ENCODE assay signal across 13 cellular contexts in the genomic region with DNA sequence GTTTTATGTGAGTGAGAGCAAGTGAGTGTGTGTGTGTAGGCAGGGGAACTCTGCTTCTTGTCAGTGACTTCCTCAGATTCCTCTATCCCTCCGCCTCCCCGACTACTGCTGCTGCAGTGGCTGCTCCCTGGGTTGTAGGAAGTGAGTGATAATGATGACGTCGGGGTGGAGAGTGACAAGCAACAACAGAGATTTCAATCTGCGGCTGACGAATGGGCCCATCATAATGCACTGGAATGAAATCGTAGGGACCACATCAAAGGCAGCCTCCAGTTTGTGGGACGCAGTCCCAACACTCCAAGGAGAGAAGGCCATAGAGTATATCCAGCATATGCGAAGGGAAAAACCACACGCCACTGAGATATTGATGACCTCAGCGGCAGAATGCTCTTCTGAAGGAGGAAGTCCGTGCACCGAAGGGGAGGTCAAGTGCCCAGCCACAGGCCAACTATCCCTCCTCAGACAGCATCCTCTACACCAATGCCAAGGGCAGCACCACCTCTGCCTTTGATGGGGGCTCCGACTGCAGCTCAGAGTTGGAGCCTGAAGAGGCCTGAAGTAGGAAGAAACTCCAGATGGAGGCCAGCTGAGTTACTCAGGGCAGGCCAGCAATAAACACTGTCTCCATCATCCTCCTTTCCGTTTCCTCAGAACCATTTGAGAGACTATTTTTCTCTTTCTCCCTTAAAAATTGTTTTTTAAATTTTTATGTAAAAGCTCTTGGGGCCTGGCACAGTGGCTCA. TPM values are rescaled to one million over a fixed set of nuclear protein-coding genes. Genes with fewer than 3 reads are reported as not detected.
DNase-seq lines count a peak whose midpoint lies in the region; ATAC-seq and TF ChIP-seq lines count a peak whose summit lies in the region.
"Had no signal": no experiment of that assay in that cellular context is flagged by ENCODE, and none has a peak within 500 bp of the region (broad histone marks: within the 10 kb centered on the region; RNA-seq: fewer than 3 reads in every experiment).

No MANE protein-coding gene starts in this region.

- no peak for TF ChIP-seq CTCF in upper lobe of left lung (IDR thresholded peaks at IDR 0.05)

- ATAC-seq in activated T-cell treated with anti-CD3 and anti-CD28 coated beads, Interleukin-2, amount 50 U/mL, for 4 hours: no peak
- peak; percentile 34 to 83 for ATAC-seq in upper lobe of left lung (ENCODE audit: low FRiP score in 2 of 2)

- no peaks in the 10 kb centered on the region for H3K4me1 Mint-ChIP-seq in activated T-cell treated with anti-CD3 and anti-CD28 coated beads, Interleukin-2, amount 50 U/mL, for 24 hours (ENCODE audit: low read depth)
- H3K4me1 Mint-ChIP-seq in activated T-cell treated with anti-CD3 and anti-CD28 coated beads, Interleukin-2, amount 50 U/mL, for 4 hours (ENCODE audit: low read depth): no peaks in the 10 kb centered on the region
- H3K4me1 Mint-ChIP-seq: activated CD4-positive, alpha-beta T cell treated with anti-CD3 and anti-CD28 coated beads, Interleukin-2, amount 10 ng/mL, durations not matched to agents 24 days and 14 days had no signal

- no peaks in the 10 kb centered on the region for H3K9me3 ChIP-seq in upper lobe of left lung
- H3K9me3 ChIP-seq: tibial nerve had no signal

- H3K4me3 Mint-ChIP-seq in activated T-cell treated with anti-CD3 and anti-CD28 coated beads, Interleukin-2, amount 50 U/mL, for 24 hours: no peak overlapping the region
- no peak overlapping the region for H3K4me3 Mint-ChIP-seq in activated T-cell treated with anti-CD3 and anti-CD28 coated beads, Interleukin-2, amount 50 U/mL, for 4 hours
- H3K4me3 Mint-ChIP-seq: activated CD4-positive, alpha-beta T cell treated with anti-CD3 and anti-CD28 coated beads, Interleukin-2, amount 10 ng/mL, durations not matched to agents 24 days and 14 days; neural progenitor cell had no signal

- H3K36me3 Mint-ChIP-seq in activated T-cell treated with anti-CD3 and anti-CD28 coated beads, Interleukin-2, amount 50 U/mL, for 24 hours (ENCODE audit: low read depth): peaks cover 53% of the 10 kb centered on the region
- peaks cover 15% of the 10 kb centered on the region for H3K36me3 Mint-ChIP-seq in activated T-cell treated with anti-CD3 and anti-CD28 coated beads, Interleukin-2, amount 50 U/mL, for 4 hours (ENCODE audit: insufficient read depth)

- peak overlapping the region in 3 of 4 donors; percentile 41 to 72 (median 50) for H3K27ac ChIP-seq in upper lobe of left lung
- H3K27ac ChIP-seq: neural progenitor cell, tibial nerve had no signal

- no peak overlapping the region for H3K4me3 ChIP-seq in upper lobe of left lung
- H3K4me3 ChIP-seq: neural progenitor cell, tibial nerve had no signal

- no peaks in the 10 kb centered on the region for H3K9me3 Mint-ChIP-seq in activated T-cell treated with anti-CD3 and anti-CD28 coated beads, Interleukin-2, amount 50 U/mL, for 24 hours
- no peaks in the 10 kb centered on the region for H3K9me3 Mint-ChIP-seq in activated T-cell treated with anti-CD3 and anti-CD28 coated beads, Interleukin-2, amount 50 U/mL, for 4 hours
- H3K9me3 Mint-ChIP-seq: activated CD4-positive, alpha-beta T cell treated with anti-CD3 and anti-CD28 coated beads, Interleukin-2, amount 10 ng/mL, durations not matched to agents 24 days and 14 days; neural progenitor cell had no signal

- H3K36me3 ChIP-seq in upper lobe of left lung: peaks cover 0 to 12% (median 0%) of the 10 kb centered on the region in 4 donors

- H3K27me3 ChIP-seq in upper lobe of left lung: no peaks in the 10 kb centered on the region
- H3K27me3 ChIP-seq: neural progenitor cell, tibial nerve had no signal

- H3K27ac Mint-ChIP-seq in activated T-cell treated with anti-CD3 and anti-CD28 coated beads, Interleukin-2, amount 50 U/mL, for 24 hours: peak overlapping the region; percentile 47
- H3K27ac Mint-ChIP-seq: activated CD4-positive, alpha-beta T cell treated with anti-CD3 and anti-CD28 coated beads, Interleukin-2, amount 10 ng/mL, durations not matched to agents 24 days and 14 days; neural progenitor cell had no signal

- DNase-seq in activated T-cell treated with anti-CD3 and anti-CD28 coated beads, Interleukin-2, amount 50 U/mL, for 24 hours: no peak
- DNase-seq in activated T-cell treated with anti-CD3 and anti-CD28 coated beads, Interleukin-2, amount 50 U/mL, for 4 hours: no peak
- DNase-seq in amygdala (lab: John Stamatoyannopoulos, UW): peak in 30 of 56 donors; percentile 7 to 70 (median 29)
- DNase-seq in islet precursor cell: peak; percentile 90
- DNase-seq in upper lobe of left lung: peak in 1 of 2 donors; percentile 34
- no peak for DNase-seq in activated CD4-positive, alpha-beta T cell treated with anti-CD3 and anti-CD28 coated beads for 48 hours
- DNase-seq in NCI-H1930 (lab: John Stamatoyannopoulos, UW): no peak
- DNase-seq in dermis blood vessel endothelial cell: no peak
- DNase-seq: activated CD4-positive, alpha-beta T cell treated with anti-CD3 and anti-CD28 coated beads, Interleukin-2, amount 10 ng/mL, durations not matched to agents 24 days and 14 days; amniotic stem cell; NCI-H1048 had no signal

- no peak for TF ChIP-seq EP300 in upper lobe of left lung (IDR thresholded peaks at IDR 0.05)

- WGBS in upper lobe of left lung, 2 donors: 58 to 64% methylated on average over 15 of the region's 15 CpGs

- no peak for TF ChIP-seq POLR2A in upper lobe of left lung (IDR thresholded peaks at IDR 0.05)

- no peaks in the 10 kb centered on the region for H3K27me3 Mint-ChIP-seq in activated T-cell treated with anti-CD3 and anti-CD28 coated beads, Interleukin-2, amount 50 U/mL, for 24 hours
- H3K27me3 Mint-ChIP-seq in activated T-cell treated with anti-CD3 and anti-CD28 coated beads, Interleukin-2, amount 50 U/mL, for 4 hours (ENCODE audit: low read depth): no peaks in the 10 kb centered on the region
- H3K27me3 Mint-ChIP-seq: activated CD4-positive, alpha-beta T cell treated with anti-CD3 and anti-CD28 coated beads, Interleukin-2, amount 10 ng/mL, durations not matched to agents 24 days and 14 days had no signal

- H3K4me1 ChIP-seq in upper lobe of left lung: peaks cover 0 to 3% (median 1%) of the 10 kb centered on the region in 4 donors

RNA-seq across cellular contexts. Expression of gene STMP1, which starts 11.3 kb away (rescaled TPM):
- 10 to 100 TPM; 17.2 to 20.6 (median 19.8) TPM for total RNA-seq in activated T-cell treated with anti-CD3 and anti-CD28 coated beads, Interleukin-2, amount 50 U/mL, for 4 hours
- total RNA-seq in upper lobe of left lung (10 to 100 TPM in 5 of 6 donors, 1 to 10 TPM in 1; 7.5 to 23.8 (median 20.4) TPM), dermis blood vessel endothelial cell (7.3 and 7.9 TPM in 2 replicates)

Comparison
In these comparisons a context has a peak if more than half of its experiments do, and no peak if none do; other contexts are left out.
1. DNase-seq: peak in amygdala (30 of 56) and islet precursor cell (single experiment); none in activated T-cell treated with anti-CD3 and anti-CD28 coated beads, Interleukin-2, amount 50 U/mL, for 24 hours (single experiment), activated T-cell treated with anti-CD3 and anti-CD28 coated beads, Interleukin-2, amount 50 U/mL, for 4 hours (single experiment), activated CD4-positive, alpha-beta T cell treated with anti-CD3 and anti-CD28 coated beads for 48 hours (single experiment), NCI-H1930 (0 of 2) and dermis blood vessel endothelial cell (single experiment).
2. ATAC-seq: peak in upper lobe of left lung (2 of 2); none in activated T-cell treated with anti-CD3 and anti-CD28 coated beads, Interleukin-2, amount 50 U/mL, for 4 hours (0 of 2).